Comparison of ENCODE assay signal across 18 cellular contexts in genomic region chr5:179926657-179927056, GRCh38. TPM values are rescaled to one million over a fixed set of nuclear protein-coding genes. Genes with fewer than 3 reads are reported as not detected.
DNase-seq lines count a peak whose midpoint lies in the region; ATAC-seq and TF ChIP-seq lines count a peak whose summit lies in the region.
"Had no signal": no experiment of that assay in that cellular context is flagged by ENCODE, and none has a peak within 500 bp of the region (broad histone marks: within the 10 kb centered on the region; RNA-seq: fewer than 3 reads in every experiment).

No MANE protein-coding gene starts in this region.

- H3K36me3 ChIP-seq in esophagus muscularis mucosa (no peaks in the 10 kb centered on the region), neuronal stem cell (replicated peaks in 1 of 2; ENCODE audit: control insufficient read depth in 2 of 2, insufficient read depth in 2 of 2, low read length in 2 of 2) (peaks cover 0 to 2% of the 10 kb centered on the region in 2 donors), testis (ENCODE audit: low read depth, missing control alignments) (no peaks in the 10 kb centered on the region), HAP-1 (replicated peaks) (no peaks in the 10 kb centered on the region)
- H3K36me3 ChIP-seq: BLaER1 had no signal

- H2BK12ac ChIP-seq in neuronal stem cell (ENCODE audit: low read length): no peak overlapping the region

- WGBS in esophagus muscularis mucosa: 89% methylated on average over 8 of the region's 8 CpGs
- no CpG with 5 or more reads among the region's 8 CpGs for WGBS in neuronal stem cell (ENCODE audit: extremely low coverage in 2 of 2, insufficient read length in 2 of 2, insufficient replicate concordance in 1 of 2), 2 donors
- WGBS in testis, 2 donors: 86 to 91% methylated on average over 8 of the region's 8 CpGs

- H4K8ac ChIP-seq in neuronal stem cell (ENCODE audit: low read depth, low read length): no peak overlapping the region

- H3K27me3 ChIP-seq in esophagus muscularis mucosa (no peaks in the 10 kb centered on the region), neuronal stem cell (ENCODE audit: control insufficient read depth in 3 of 3, insufficient read depth in 3 of 3, low read depth in 1 of 3, low read length in 3 of 3) (no peaks in the 10 kb centered on the region), testis (no peaks in the 10 kb centered on the region), HAP-1 (ENCODE audit: low read depth) (no peaks in the 10 kb centered on the region)
- H3K27me3 ChIP-seq: BLaER1 had no signal

- no peak overlapping the region for H3K27ac ChIP-seq in esophagus muscularis mucosa (replicated peaks in 1 of 4)
- no peak overlapping the region for H3K27ac ChIP-seq in neuronal stem cell (replicated peaks; ENCODE audit: low read length)
- no peak overlapping the region for H3K27ac ChIP-seq in testis
- H3K27ac ChIP-seq: 22Rv1, BLaER1, C4-2B had no signal

- H2BK5ac ChIP-seq in neuronal stem cell (ENCODE audit: low read length): no peak overlapping the region

- H3K9ac ChIP-seq in neuronal stem cell (ENCODE audit: low read depth, low read length, poor library complexity): no peak overlapping the region
- H3K9ac ChIP-seq: BLaER1 had no signal

- ATAC-seq in GM21367 (IDR thresholded peaks at IDR 0.05; ENCODE audit: unreplicated experiment) (no peak), GM21723 (IDR thresholded peaks at IDR 0.05; ENCODE audit: unreplicated experiment) (no peak)
- ATAC-seq: CD8-positive, alpha-beta T cell; GM23338 had no signal

- H3K18ac ChIP-seq in neuronal stem cell (ENCODE audit: low read length): peak overlapping the region; percentile 57

- in situ Hi-C loops in HAP-1 (cut with MboI; ENCODE audit: low sequenced_read_pairs): no loop called here

- intact Hi-C loops in esophagus muscularis mucosa (cut with DNase I) (no loop called here), testis (cut with DNase I; ENCODE audit: low total_unique reads) (no loop called here)

- H3K9me3 ChIP-seq in esophagus muscularis mucosa: no peaks in the 10 kb centered on the region
- peaks cover 5% of the 10 kb centered on the region in 2 donors for H3K9me3 ChIP-seq in neuronal stem cell (replicated peaks in 1 of 2; ENCODE audit: control insufficient read depth in 2 of 2, insufficient read depth in 1 of 2, low read depth in 1 of 2, low read length in 2 of 2)
- H3K9me3 ChIP-seq in testis: no peaks in the 10 kb centered on the region
- no peaks in the 10 kb centered on the region for H3K9me3 ChIP-seq in HAP-1
- H3K9me3 ChIP-seq: Caco-2 had no signal

- TF ChIP-seq POLR2A in esophagus muscularis mucosa (IDR thresholded peaks at IDR 0.05; ENCODE audit: low read depth): no peak
- TF ChIP-seq POLR2A in testis (IDR thresholded peaks at IDR 0.05): no peak

- H3K4me2 ChIP-seq in neuronal stem cell (ENCODE audit: insufficient read depth, low read length, poor library complexity, severe bottlenecking): no peak overlapping the region
- H3K4me2 ChIP-seq: BLaER1, GM23338 had no signal

- H4K91ac ChIP-seq in neuronal stem cell (ENCODE audit: low read depth, low read length, poor library complexity): no peak overlapping the region

- H2BK120ac ChIP-seq in neuronal stem cell (ENCODE audit: low read depth, low read length): no peak overlapping the region

- H3K23ac ChIP-seq in neuronal stem cell (ENCODE audit: low read depth, low read length, poor library complexity): peak overlapping the region; percentile 73

- peak overlapping the region; percentile 56 for H3K14ac ChIP-seq in neuronal stem cell (ENCODE audit: low read length)

- H2AFZ ChIP-seq in neuronal stem cell (ENCODE audit: low read length): no peak overlapping the region
- H2AFZ ChIP-seq: GM23338 had no signal

- H3K79me1 ChIP-seq in neuronal stem cell (ENCODE audit: low read depth, low read length): peaks cover 2% of the 10 kb centered on the region

- H2AK5ac ChIP-seq in neuronal stem cell (ENCODE audit: low read depth, low read length): no peak overlapping the region

- H3K4me3 ChIP-seq in esophagus muscularis mucosa: no peak overlapping the region
- peak overlapping the region in 1 of 2 donors; percentile 6 for H3K4me3 ChIP-seq in neuronal stem cell (ENCODE audit: low read length in 2 of 2)
- no peak overlapping the region for H3K4me3 ChIP-seq in testis
- H3K4me3 ChIP-seq in HAP-1: no peak overlapping the region
- H3K4me3 ChIP-seq: BLaER1, GM23338 had no signal

- H3K4me1 ChIP-seq in esophagus muscularis mucosa (no peaks in the 10 kb centered on the region), neuronal stem cell (ENCODE audit: control insufficient read depth in 2 of 2, insufficient read depth in 1 of 2, low read depth in 1 of 2, low read length in 2 of 2) (no peaks in the 10 kb centered on the region), testis (no peaks in the 10 kb centered on the region), HAP-1 (no peaks in the 10 kb centered on the region)
- H3K4me1 ChIP-seq: Caco-2 had no signal

- H2BK15ac ChIP-seq in neuronal stem cell (ENCODE audit: low read length): no peak overlapping the region

- no peak for TF ChIP-seq CTCF in esophagus muscularis mucosa (IDR thresholded peaks at IDR 0.05)
- TF ChIP-seq CTCF in testis (IDR thresholded peaks at IDR 0.05): no peak

- TF ChIP-seq EP300 in esophagus muscularis mucosa (IDR thresholded peaks at IDR 0.05): no peak

- no peak overlapping the region for H3K4ac ChIP-seq in neuronal stem cell (ENCODE audit: low read length)

- peak; percentile 30 for DNase-seq in activated CD8-positive, alpha-beta memory T cell treated with anti-CD3 and anti-CD28 coated beads for 24 hours
- DNase-seq in activated CD8-positive, alpha-beta memory T cell treated with anti-CD3 and anti-CD28 coated beads, Interleukin-2, amount 50 U/mL, for 4 hours: no peak
- DNase-seq in esophagus muscularis mucosa (ENCODE audit: extremely low spot score) (peak; percentile 91), neuronal stem cell (ENCODE audit: low spot score) (no peak), testis (peak; percentile 9), HAP-1 (ENCODE audit: low spot score in 2 of 2) (no peak)
- DNase-seq: Caco-2; CD4-positive, CD25-positive, alpha-beta regulatory T cell; CD8-positive, alpha-beta T cell; DMS153; DND-41; HCEC 1CT had no signal

RNA-seq across cellular contexts. Expression of gene TBC1D9B, which starts 19.0 kb away (rescaled TPM):
- 100 to 1,000 TPM in 2 of 4 donors, 10 to 100 TPM in 2; 80.2 to 229 (median 143) TPM for total RNA-seq in esophagus muscularis mucosa
- polyA plus RNA-seq in neuronal stem cell (2013, experiment 1 of 2): 41.1 TPM
- polyA plus RNA-seq in neuronal stem cell (2013, experiment 2 of 2): 39.6 TPM
- total RNA-seq in testis: 100 to 1,000 TPM; 122 to 134 TPM
- 76.1 TPM for polyA plus RNA-seq in testis (ENCODE audit: insufficient read depth, low read depth, low replicate concordance)

Comparison
In these comparisons a context has a peak if more than half of its experiments do, and no peak if none do; other contexts are left out.
1. DNase-seq: peak in activated CD8-positive, alpha-beta memory T cell treated with anti-CD3 and anti-CD28 coated beads for 24 hours (single experiment), esophagus muscularis mucosa (single experiment) and testis (single experiment); none in activated CD8-positive, alpha-beta memory T cell treated with anti-CD3 and anti-CD28 coated beads, Interleukin-2, amount 50 U/mL, for 4 hours (single experiment), neuronal stem cell (single experiment) and HAP-1 (0 of 2).